ENCODE assay signal across 8 cellular contexts in genomic region chr13:45851171-45851889, GRCh38. TPM values are rescaled to one million over a fixed set of nuclear protein-coding genes. Genes with fewer than 3 reads are reported as not detected.
DNase-seq lines count a peak whose midpoint lies in the region; ATAC-seq and TF ChIP-seq lines count a peak whose summit lies in the region.

SIAH3 (minus strand) TSS chr13:45851753; CDS start chr13:45851629, 124 bp downstream.

- H3K27ac ChIP-seq in HUES6 (ENCODE audit: low read depth, low read length) (no peak within 1 kb of the TSS), prostate gland (no peak within 1 kb of the TSS)

- no peak within 1 kb of the TSS for H3K9ac ChIP-seq in HUES6 (ENCODE audit: low read length)

- peaks cover 9% of the 10 kb centered on the region for H3K9me3 Mint-ChIP-seq in glutamatergic neuron (ENCODE audit: unreplicated experiment)

- no peak for TF ChIP-seq POLR2A in prostate gland (IDR thresholded peaks at IDR 0.05)

- intact Hi-C loops in prostate gland (cut with DNase I) = no loop called here

- DNase-seq in activated T-cell treated with anti-CD3 and anti-CD28 coated beads, Interleukin-2, amount 50 U/mL, for 1 hour = peak; percentile 27
- DNase-seq in glutamatergic neuron = peak; percentile 38
- no peak for DNase-seq in prostate gland (ENCODE audit: low spot score)
- DNase-seq in NK-92 treated with Interleukin-12 subunit alpha and Interleukin-12 subunit beta, amount 100 ng/mL, for 24 hours (lab: John Stamatoyannopoulos, UW) = no peak
- DNase-seq in NCI-H510A (lab: John Stamatoyannopoulos, UW) = no peak

- H3K27me3 ChIP-seq in HUES6 (ENCODE audit: control insufficient read depth, insufficient read depth, low read length) = peaks cover 35% of the 10 kb centered on the region
- H3K27me3 ChIP-seq in prostate gland (replicated peaks; ENCODE audit: insufficient read depth) = no peaks in the 10 kb centered on the region

- peak within 1 kb of the TSS; percentile 91 for H3K4me3 Mint-ChIP-seq in glutamatergic neuron (ENCODE audit: unreplicated experiment)

- H3K27me3 Mint-ChIP-seq in glutamatergic neuron (ENCODE audit: unreplicated experiment) = peaks cover 2% of the 10 kb centered on the region

- no peak within 1 kb of the TSS for H3K27ac Mint-ChIP-seq in glutamatergic neuron (ENCODE audit: unreplicated experiment)

- TF ChIP-seq CTCF in glutamatergic neuron (IDR thresholded peaks at IDR 0.05; ENCODE audit: partially characterized antibody, unreplicated experiment) (no peak), prostate gland (IDR thresholded peaks at IDR 0.05) (no peak)

- H3K9me3 ChIP-seq in HUES6 (ENCODE audit: control insufficient read depth, insufficient read depth, low read depth, low read length) = peaks cover 10% of the 10 kb centered on the region; the same call in 1 of the 2 replicates
- no peaks in the 10 kb centered on the region for H3K9me3 ChIP-seq in prostate gland

- peaks cover 5% of the 10 kb centered on the region for H3K36me3 Mint-ChIP-seq in glutamatergic neuron (ENCODE audit: unreplicated experiment)

- no peak for ATAC-seq in GM21390 (IDR thresholded peaks at IDR 0.05; ENCODE audit: unreplicated experiment)
- no peak for ATAC-seq in GM18498 (IDR thresholded peaks at IDR 0.05; ENCODE audit: unreplicated experiment)

- peaks cover 25% of the 10 kb centered on the region for H3K4me1 Mint-ChIP-seq in glutamatergic neuron (ENCODE audit: low read depth, unreplicated experiment)

- H3K36me3 ChIP-seq in HUES6 (ENCODE audit: control insufficient read depth, insufficient read depth, low read length) (no peaks in the 10 kb centered on the region), prostate gland (no peaks in the 10 kb centered on the region)

- H3K4me3 ChIP-seq in HUES6 (ENCODE audit: low read depth, low read length) = peak within 1 kb of the TSS; percentile 53
- H3K4me3 ChIP-seq in prostate gland = peak within 1 kb of the TSS; percentile 5 to 22

- H3K4me1 ChIP-seq in HUES6 (ENCODE audit: control insufficient read depth, insufficient read depth, low read length) (peaks cover 44% of the 10 kb centered on the region), prostate gland (replicated peaks) (peaks cover 5% of the 10 kb centered on the region)

- 5% methylated on average over 34 of the region's 34 CpGs for WGBS in prostate gland

RNA-seq across cellular contexts. Expression of gene SIAH3, which starts in this region (rescaled TPM):
- total RNA-seq in glutamatergic neuron (ENCODE audit: unreplicated experiment) = 1.2 TPM
- under 1 TPM in 1 of 2 donors, not detected in 1; 0.06 TPM for total RNA-seq in prostate gland

Comparison
In these comparisons a context has a peak if more than half of its experiments do, and no peak if none do; other contexts are left out.
1. DNase-seq: peak in activated T-cell treated with anti-CD3 and anti-CD28 coated beads, Interleukin-2, amount 50 U/mL, for 1 hour (single experiment) and glutamatergic neuron (single experiment); none in prostate gland (single experiment), NK-92 treated with Interleukin-12 subunit alpha and Interleukin-12 subunit beta, amount 100 ng/mL, for 24 hours (single experiment) and NCI-H510A (single experiment).